1 cellular context compared by ENCODE assay signal in the genomic region with DNA sequence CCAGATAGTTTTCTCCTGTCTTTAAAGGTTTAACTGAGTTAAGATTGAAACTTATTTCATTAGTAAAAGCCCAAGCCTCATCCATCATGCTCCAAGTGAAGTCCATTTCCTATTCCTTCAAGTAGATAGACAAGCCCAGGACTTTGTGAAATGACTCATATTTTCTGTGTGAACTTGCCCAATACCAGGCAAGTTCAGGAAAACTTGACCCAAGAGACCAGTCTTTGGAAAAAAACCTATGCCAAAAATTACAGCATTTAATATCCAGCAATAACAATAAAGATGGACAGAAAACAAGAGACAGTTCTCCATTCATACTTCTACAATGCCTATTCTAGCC.
A peak's percentile ranks its signal among the peaks of the same experiment; 100 is the strongest.
TF ChIP-seq lines count a peak whose summit lies in the region.

No MANE protein-coding gene starts in this region.

TF ChIP-seq in K562, 482 proteins besides CTCF, POLR2A, EP300 and RAD21:
- peak; percentile 82 for TF ChIP-seq FOSL1 (tag; conservative IDR thresholded peaks at IDR 0.05)
- TF ChIP-seq CEBPG (CRISPR knock-in tag; IDR thresholded peaks at IDR 0.05) = no peak
- TF ChIP-seq CEBPG (tag; conservative IDR thresholded peaks at IDR 0.05 in 1 of 2, IDR thresholded peaks at IDR 0.05 in 1 of 2) = peak; percentile 67 to 74
- no peak for TF ChIP-seq TARDBP (IDR thresholded peaks at IDR 0.05)
- no peak for TF ChIP-seq ZSCAN29 (IDR thresholded peaks at IDR 0.05)
- no peak for TF ChIP-seq MEF2D (tag; conservative IDR thresholded peaks at IDR 0.05; ENCODE audit: low read depth)
- TF ChIP-seq, protein P1, sequence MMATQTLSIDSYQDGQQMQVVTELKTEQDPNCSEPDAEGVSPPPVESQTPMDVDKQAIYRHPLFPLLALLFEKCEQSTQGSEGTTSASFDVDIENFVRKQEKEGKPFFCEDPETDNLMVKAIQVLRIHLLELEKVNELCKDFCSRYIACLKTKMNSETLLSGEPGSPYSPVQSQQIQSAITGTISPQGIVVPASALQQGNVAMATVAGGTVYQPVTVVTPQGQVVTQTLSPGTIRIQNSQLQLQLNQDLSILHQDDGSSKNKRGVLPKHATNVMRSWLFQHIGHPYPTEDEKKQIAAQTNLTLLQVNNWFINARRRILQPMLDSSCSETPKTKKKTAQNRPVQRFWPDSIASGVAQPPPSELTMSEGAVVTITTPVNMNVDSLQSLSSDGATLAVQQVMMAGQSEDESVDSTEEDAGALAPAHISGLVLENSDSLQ (IDR thresholded peaks at IDR 0.05) = no peak; the same call in 1 of the 2 replicates
- no peak for TF ChIP-seq CC2D1A (IDR thresholded peaks at IDR 0.05)
- no peak for TF ChIP-seq ZNF263 (CRISPR knock-in tag; IDR thresholded peaks at IDR 0.05; ENCODE audit: borderline replicate concordance)
- TF ChIP-seq, protein P2, sequence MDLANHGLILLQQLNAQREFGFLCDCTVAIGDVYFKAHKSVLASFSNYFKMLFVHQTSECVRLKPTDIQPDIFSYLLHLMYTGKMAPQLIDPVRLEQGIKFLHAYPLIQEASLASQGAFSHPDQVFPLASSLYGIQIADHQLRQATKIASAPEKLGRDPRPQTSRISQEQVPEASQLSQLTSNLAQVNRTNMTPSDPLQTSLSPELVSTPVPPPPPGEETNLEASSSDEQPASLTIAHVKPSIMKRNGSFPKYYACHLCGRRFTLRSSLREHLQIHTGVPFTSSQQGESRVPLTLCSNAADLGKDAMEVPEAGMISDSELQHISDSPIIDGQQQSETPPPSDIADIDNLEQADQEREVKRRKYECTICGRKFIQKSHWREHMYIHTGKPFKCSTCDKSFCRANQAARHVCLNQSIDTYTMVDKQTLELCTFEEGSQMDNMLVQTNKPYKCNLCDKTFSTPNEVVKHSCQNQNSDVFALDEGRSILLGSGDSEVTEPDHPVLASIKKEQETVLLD (IDR thresholded peaks at IDR 0.05) = no peak
- TF ChIP-seq, protein P3, sequence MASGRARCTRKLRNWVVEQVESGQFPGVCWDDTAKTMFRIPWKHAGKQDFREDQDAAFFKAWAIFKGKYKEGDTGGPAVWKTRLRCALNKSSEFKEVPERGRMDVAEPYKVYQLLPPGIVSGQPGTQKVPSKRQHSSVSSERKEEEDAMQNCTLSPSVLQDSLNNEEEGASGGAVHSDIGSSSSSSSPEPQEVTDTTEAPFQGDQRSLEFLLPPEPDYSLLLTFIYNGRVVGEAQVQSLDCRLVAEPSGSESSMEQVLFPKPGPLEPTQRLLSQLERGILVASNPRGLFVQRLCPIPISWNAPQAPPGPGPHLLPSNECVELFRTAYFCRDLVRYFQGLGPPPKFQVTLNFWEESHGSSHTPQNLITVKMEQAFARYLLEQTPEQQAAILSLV (tag; IDR thresholded peaks at IDR 0.05) = no peak
- TF ChIP-seq, protein P4, sequence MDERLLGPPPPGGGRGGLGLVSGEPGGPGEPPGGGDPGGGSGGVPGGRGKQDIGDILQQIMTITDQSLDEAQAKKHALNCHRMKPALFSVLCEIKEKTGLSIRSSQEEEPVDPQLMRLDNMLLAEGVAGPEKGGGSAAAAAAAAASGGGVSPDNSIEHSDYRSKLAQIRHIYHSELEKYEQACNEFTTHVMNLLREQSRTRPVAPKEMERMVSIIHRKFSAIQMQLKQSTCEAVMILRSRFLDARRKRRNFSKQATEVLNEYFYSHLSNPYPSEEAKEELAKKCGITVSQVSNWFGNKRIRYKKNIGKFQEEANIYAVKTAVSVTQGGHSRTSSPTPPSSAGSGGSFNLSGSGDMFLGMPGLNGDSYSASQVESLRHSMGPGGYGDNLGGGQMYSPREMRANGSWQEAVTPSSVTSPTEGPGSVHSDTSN (CRISPR knock-in tag; IDR thresholded peaks at IDR 0.05; ENCODE audit: low read depth) = no peak
- TF ChIP-seq, protein P4 (tag; conservative IDR thresholded peaks at IDR 0.05; ENCODE audit: low read depth) = 0 out of 2 replicates have a peak, but pooled peaks have one; percentile 27
- TF ChIP-seq ZNF143 (CRISPR knock-in tag; IDR thresholded peaks at IDR 0.05) = 0 out of 2 replicates have a peak, but pooled peaks have one; percentile 62
- TF ChIP-seq MEIS2 (IDR thresholded peaks at IDR 0.05; ENCODE audit: partially characterized antibody) = peak; percentile 40
- TF ChIP-seq SAFB (IDR thresholded peaks at IDR 0.05; ENCODE audit: borderline replicate concordance, low read depth, low read length) = no peak
- peak; percentile 63; the same call in 1 of the 2 replicates for TF ChIP-seq CEBPB (tag; IDR thresholded peaks at IDR 0.05)
- TF ChIP-seq SP1 (CRISPR knock-in tag; IDR thresholded peaks at IDR 0.05) = no peak
- TF ChIP-seq XRCC5 (IDR thresholded peaks at IDR 0.05; ENCODE audit: low read depth, low read length) = no peak
- peak; percentile 13; the same call in 1 of the 2 replicates for TF ChIP-seq ZNF589 (CRISPR knock-in tag; IDR thresholded peaks at IDR 0.05; ENCODE audit: low read depth)
- no peak for TF ChIP-seq ZKSCAN8 (CRISPR knock-in tag; IDR thresholded peaks at IDR 0.05)
- no peak for TF ChIP-seq HDAC6 (IDR thresholded peaks at IDR 0.05; ENCODE audit: low read depth, low read length)
- TF ChIP-seq, protein P5, sequence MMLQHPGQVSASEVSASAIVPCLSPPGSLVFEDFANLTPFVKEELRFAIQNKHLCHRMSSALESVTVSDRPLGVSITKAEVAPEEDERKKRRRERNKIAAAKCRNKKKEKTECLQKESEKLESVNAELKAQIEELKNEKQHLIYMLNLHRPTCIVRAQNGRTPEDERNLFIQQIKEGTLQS (IDR thresholded peaks at IDR 0.05) = peak; percentile 23; the same call in 1 of the 2 replicates
- TF ChIP-seq, protein P5 (CRISPR knock-in tag; conservative IDR thresholded peaks at IDR 0.05) = no peak
- no peak; the same call in 1 of the 2 replicates for TF ChIP-seq JUND (IDR thresholded peaks at IDR 0.05; ENCODE audit: borderline replicate concordance, low read depth, low read length)
- 0 out of 3 replicates have a peak, but pooled peaks have one; percentile 43 for TF ChIP-seq JUND (tag; IDR thresholded peaks at IDR 0.05; ENCODE audit: borderline replicate concordance, low read depth, low read length)
- TF ChIP-seq CSDE1 (IDR thresholded peaks at IDR 0.05) = no peak
- TF ChIP-seq ESRRA (IDR thresholded peaks at IDR 0.05; ENCODE audit: borderline replicate concordance, low read depth) = no peak
- TF ChIP-seq YBX1 (IDR thresholded peaks at IDR 0.05) = no peak
